In genomic region chr4:143700060-143700419, GRCh38 we compare ENCODE assay signal across 10 cellular contexts. TPM values are rescaled to one million over a fixed set of nuclear protein-coding genes. Genes with fewer than 3 reads are reported as not detected.
DNase-seq lines count a peak whose midpoint lies in the region; ATAC-seq and TF ChIP-seq lines count a peak whose summit lies in the region.
"Had no signal": no experiment of that assay in that cellular context is flagged by ENCODE, and none has a peak within 500 bp of the region (broad histone marks: within the 10 kb centered on the region; RNA-seq: fewer than 3 reads in every experiment).

No MANE protein-coding gene starts in this region.

- no peak overlapping the region for H2BK15ac ChIP-seq in mesendoderm (replicated peaks; ENCODE audit: low read depth)

- no peak overlapping the region for H3K27ac Mint-ChIP-seq in chondrocyte (ENCODE audit: unreplicated experiment)
- H3K27ac Mint-ChIP-seq: IgD-negative memory B cell had no signal

- H3K36me3 Mint-ChIP-seq in chondrocyte (ENCODE audit: low read depth) = no peaks in the 10 kb centered on the region
- H3K36me3 Mint-ChIP-seq: IgD-negative memory B cell had no signal

- in situ Hi-C loops in HAP-1 (cut with MboI; ENCODE audit: low sequenced_read_pairs) = no loop called here

- peaks cover 59% of the 10 kb centered on the region for H3K27me3 Mint-ChIP-seq in chondrocyte (ENCODE audit: low read depth)

- no peak overlapping the region for H4K5ac ChIP-seq in mesendoderm (ENCODE audit: low read length)

- peak overlapping the region; percentile 66 for H3K23ac ChIP-seq in mesendoderm (ENCODE audit: low read length)

- no peak overlapping the region for H3K4ac ChIP-seq in mesendoderm (ENCODE audit: low read depth, low read length)

- H3K9me3 ChIP-seq in HAP-1 = no peaks in the 10 kb centered on the region

- DNase-seq in HAP-1 (ENCODE audit: low spot score in 2 of 2) (peak in 1 of 2 experiments; percentile 12), chondrocyte (ENCODE audit: low spot score) (no peak), mesendoderm (peak; percentile 40), NCI-H2171 (lab: John Stamatoyannopoulos, UW) (no peak), Ammon's horn (ENCODE audit: low spot score) (no peak)

- H2BK120ac ChIP-seq in mesendoderm (ENCODE audit: low read depth, low read length) = no peak overlapping the region

- H3K27ac ChIP-seq in ACC112 (ENCODE audit: low read depth, low read length) (no peak overlapping the region), mesendoderm (ENCODE audit: low read depth, low read length) (no peak overlapping the region)

- H3K18ac ChIP-seq in mesendoderm (ENCODE audit: low read length) = no peak overlapping the region

- TF ChIP-seq CTCF in chondrocyte (IDR thresholded peaks at IDR 0.05) = no peak

- H3K4me3 ChIP-seq in ACC112 (ENCODE audit: low read depth, low read length) = peak overlapping the region; percentile 56
- H3K4me3 ChIP-seq in HAP-1 = peak overlapping the region; percentile 28
- no peak overlapping the region for H3K4me3 ChIP-seq in mesendoderm (ENCODE audit: low read length)

- H4K8ac ChIP-seq in mesendoderm (ENCODE audit: low read depth, low read length) = no peak overlapping the region

- H3K4me3 Mint-ChIP-seq in chondrocyte (ENCODE audit: unreplicated experiment) = peak overlapping the region; percentile 42

- no peak overlapping the region for H2AK5ac ChIP-seq in mesendoderm (ENCODE audit: low read length)

- H3K79me1 ChIP-seq in mesendoderm (ENCODE audit: low read length) = no peaks in the 10 kb centered on the region

- H2AFZ ChIP-seq in ACC112 (ENCODE audit: low read length, unreplicated experiment) = no peak overlapping the region

- H3K27me3 ChIP-seq in ACC112 (ENCODE audit: insufficient read depth, low read length) (peaks cover 43% of the 10 kb centered on the region), HAP-1 (ENCODE audit: low read depth) (peaks cover 46% of the 10 kb centered on the region), mesendoderm (ENCODE audit: insufficient read depth, low read length, poor library complexity) (peaks cover 19% of the 10 kb centered on the region)

- WGBS in mesendoderm (ENCODE audit: extremely low coverage, insufficient coverage, low lambda C conversion rate) = no CpG with 5 or more reads among the region's 32 CpGs

- no peaks in the 10 kb centered on the region for H3K4me1 ChIP-seq in ACC112 (ENCODE audit: control insufficient read depth, insufficient read depth, low read length, unreplicated experiment)
- no peaks in the 10 kb centered on the region for H3K4me1 ChIP-seq in HAP-1
- no peaks in the 10 kb centered on the region for H3K4me1 ChIP-seq in mesendoderm (ENCODE audit: control insufficient read depth, low read depth, low read length)

- peak overlapping the region; percentile 34 for H3K56ac ChIP-seq in mesendoderm (ENCODE audit: low read length)

- no peak for ATAC-seq in GM18517 (IDR thresholded peaks at IDR 0.05; ENCODE audit: unreplicated experiment)
- no peak for ATAC-seq in GM21367 (IDR thresholded peaks at IDR 0.05; ENCODE audit: unreplicated experiment)

- H3K79me2 ChIP-seq in ACC112 (ENCODE audit: control insufficient read depth, insufficient read depth, low read length, unreplicated experiment) = no peaks in the 10 kb centered on the region
- H3K79me2 ChIP-seq in mesendoderm (ENCODE audit: control insufficient read depth, insufficient read depth, low read length) = no peaks in the 10 kb centered on the region

- peaks cover 7% of the 10 kb centered on the region for H3K4me1 Mint-ChIP-seq in chondrocyte (ENCODE audit: low read depth)

- H3K4me2 ChIP-seq in mesendoderm (ENCODE audit: low read length) = peak overlapping the region; percentile 89

- H2BK5ac ChIP-seq in mesendoderm (ENCODE audit: low read length) = no peak overlapping the region

- H3K9me3 Mint-ChIP-seq in chondrocyte (ENCODE audit: low read depth) = peaks cover 12% of the 10 kb centered on the region

- peak overlapping the region; percentile 38 for H3K9ac ChIP-seq in mesendoderm (ENCODE audit: low read length)

- H3K36me3 ChIP-seq in ACC112 (ENCODE audit: insufficient read depth, low read length) (no peaks in the 10 kb centered on the region), HAP-1 (replicated peaks) (no peaks in the 10 kb centered on the region), mesendoderm (ENCODE audit: control insufficient read depth, insufficient read depth, low read length) (no peaks in the 10 kb centered on the region)

RNA-seq across cellular contexts. Expression of gene FREM3, which starts 0.4 kb away (rescaled TPM):
- not detected in 3 replicates for total RNA-seq in chondrocyte
- not detected for polyA plus RNA-seq in mesendoderm (2013, experiment 1 of 2)
- polyA plus RNA-seq in mesendoderm (2013, experiment 2 of 2) = under 0.01 TPM
- total RNA-seq: myocyte had no signal
